8 cellular contexts compared by ENCODE assay signal in genomic region chr19:52897149-52897935, GRCh38. TPM values are rescaled to one million over a fixed set of nuclear protein-coding genes. Genes with fewer than 3 reads are reported as not detected.
DNase-seq lines count a peak whose midpoint lies in the region; ATAC-seq, FAIRE-seq and TF ChIP-seq lines count a peak whose summit lies in the region.

Gene ZNF320, minus strand, starts transcription at chr19:52897635. Its CDS starts 7,380 bp downstream, at chr19:52890255.

- no peaks in the 10 kb centered on the region for H4K20me1 ChIP-seq in endothelial cell of umbilical vein (replicated peaks; ENCODE audit: control insufficient read depth, extremely low read depth, insufficient read depth, low read length)

- H3K4me2 ChIP-seq in endothelial cell of umbilical vein (ENCODE audit: insufficient read depth, low read length) = peak within 1 kb of the TSS; percentile 89

- H3K9me1 ChIP-seq in endothelial cell of umbilical vein (replicated peaks; ENCODE audit: control insufficient read depth, extremely low read depth, insufficient read depth, low read length) = no peaks in the 10 kb centered on the region

- POLR2A ChIA-PET in endothelial cell of umbilical vein (lab: Charles Lee) = no interaction called here

- peaks cover 0 to 2% of the 10 kb centered on the region in 2 experiments for H3K36me3 ChIP-seq in endothelial cell of umbilical vein (ENCODE audit: control insufficient read depth in 2 of 2, extremely low read depth in 1 of 2, insufficient read depth in 2 of 2, low read length in 2 of 2)
- H3K36me3 ChIP-seq in mucosa of descending colon (ENCODE audit: low read depth) = no peaks in the 10 kb centered on the region

- peak; percentile 69 for TF ChIP-seq POLR2A in endothelial cell of umbilical vein (IDR thresholded peaks at IDR 0.05; ENCODE audit: low read depth, low read length)

- ATAC-seq in GM19025 (IDR thresholded peaks at IDR 0.05; ENCODE audit: low read depth, unreplicated experiment) (peak; percentile 98), HG03354 (IDR thresholded peaks at IDR 0.05; ENCODE audit: poor library complexity, severe bottlenecking, unreplicated experiment) (peak; percentile 99), mucosa of descending colon (peak; percentile 99)

- H3K27me3 ChIP-seq in endothelial cell of umbilical vein (ENCODE audit: control insufficient read depth in 2 of 2, insufficient read depth in 2 of 2, low read length in 2 of 2) = no peaks in the 10 kb centered on the region

- peak within 1 kb of the TSS; percentile 96 for H3K9ac ChIP-seq in endothelial cell of umbilical vein (replicated peaks; ENCODE audit: extremely low read depth, insufficient read depth, low read length)

- H3K4me3 ChIP-seq in AG10803 (ENCODE audit: low read length) = peak within 1 kb of the TSS; percentile 92
- peak within 1 kb of the TSS; percentile 83 to 99 (median 97) for H3K4me3 ChIP-seq in endothelial cell of umbilical vein (replicated peaks in 1 of 3; ENCODE audit: insufficient read depth in 1 of 3, low read depth in 1 of 3, low read length in 3 of 3)
- peak within 1 kb of the TSS; percentile 74 for H3K4me3 ChIP-seq in mucosa of descending colon

- peak within 1 kb of the TSS; percentile 89 for H3K27ac ChIP-seq in endothelial cell of umbilical vein (ENCODE audit: insufficient read depth, low read depth, low read length)

- H3K9me3 ChIP-seq in endothelial cell of umbilical vein (replicated peaks; ENCODE audit: control insufficient read depth, insufficient read depth, low read length) (no peaks in the 10 kb centered on the region), mucosa of descending colon (no peaks in the 10 kb centered on the region)

- H3K4me1 ChIP-seq in endothelial cell of umbilical vein (ENCODE audit: control insufficient read depth, extremely low read depth, insufficient read depth, low read length) (peaks cover 6% of the 10 kb centered on the region), mucosa of descending colon (ENCODE audit: low read depth) (peaks cover 6% of the 10 kb centered on the region)

- peak; percentile 89 for DNase-seq in AG10803 (ENCODE audit: low read depth)
- DNase-seq in NCI-H774 (lab: John Stamatoyannopoulos, UW) = peak; percentile 88
- DNase-seq in activated CD8-positive, alpha-beta memory T cell treated with anti-CD3 and anti-CD28 coated beads, Interleukin-2, amount 50 U/mL, for 24 hours (ENCODE audit: extremely low read depth) = peak; percentile 75
- peak; percentile 96 for DNase-seq in endothelial cell of umbilical vein (ENCODE audit: low read depth, low spot score)
- peak; percentile 97 to 99 (median 97) for DNase-seq in mucosa of descending colon
- peak; percentile 81 to 83 for DNase-seq in stimulated activated CD8-positive, alpha-beta memory T cell treated with anti-CD3 and anti-CD28 coated beads, Interleukin-4, amount 100 ng/mL, for 1 hour (ENCODE audit: low read depth in 2 of 2, low spot score in 1 of 2)

- TF ChIP-seq CTCF in AG10803 (conservative IDR thresholded peaks at IDR 0.05; ENCODE audit: low read length) = no peak
- TF ChIP-seq CTCF in endothelial cell of umbilical vein (IDR thresholded peaks at IDR 0.05; ENCODE audit: extremely low read depth in 1 of 2, insufficient read depth in 1 of 2, low read depth in 1 of 2, low read length in 2 of 2) = no peak
- TF ChIP-seq CTCF in mucosa of descending colon (IDR thresholded peaks at IDR 0.05) = no peak

- peak within 1 kb of the TSS; percentile 99 for H2AFZ ChIP-seq in endothelial cell of umbilical vein (ENCODE audit: low read depth, low read length)

- dilution Hi-C loops in endothelial cell of umbilical vein (cut with MboI; ENCODE audit: extremely low pct_ligation_motif_present, low sequenced_read_pairs) = no loop called here

- CTCF ChIA-PET in endothelial cell of umbilical vein (lab: Charles Lee) = no interaction called here

- peaks cover 4% of the 10 kb centered on the region for H3K79me2 ChIP-seq in endothelial cell of umbilical vein (ENCODE audit: control insufficient read depth, insufficient read depth, low read length)

- intact Hi-C loops in endothelial cell of umbilical vein (cut with micrococcal nuclease) = loop anchor here (1.0 to 5.0 kb wide), 5 partner anchors 26 to 205 kb away; partner anchors contain the start of genes ZNF160, ZNF611, ZNF816 and ZNF888
- intact Hi-C loops in mucosa of descending colon (cut with DNase I, micrococcal nuclease) = no loop called here

- peak; percentile 97 for FAIRE-seq in endothelial cell of umbilical vein (lab: Jason Lieb, UNC)

- BruUV-seq in endothelial cell of umbilical vein (replicated peaks; lab: Mats Ljungman, UMichigan) = TSS peak; percentile 64

TF ChIP-seq in endothelial cell of umbilical vein, 7 proteins besides CTCF, POLR2A, EP300 and RAD21:
- peak; percentile 50 for TF ChIP-seq MYC (IDR thresholded peaks at IDR 0.05; ENCODE audit: low read depth, low read length)
- peak; percentile 70 for TF ChIP-seq POLR2AphosphoS5 (IDR thresholded peaks at IDR 0.05; ENCODE audit: insufficient read depth, low read depth, low read length)
- no peak for TF ChIP-seq EZH2 (IDR thresholded peaks at IDR 0.05; ENCODE audit: borderline replicate concordance, low read depth, low read length, severe bottlenecking)
TF ChIP-seq in endothelial cell of umbilical vein: peak in this region for 2.

RNA-seq across cellular contexts. Expression of gene ZNF320, which starts in this region (rescaled TPM):
- total RNA-seq in endothelial cell of umbilical vein = 10.9 and 11.1 TPM in 2 replicates
- polyA plus RNA-seq in endothelial cell of umbilical vein = 7.5 and 7.6 TPM in 2 replicates
- polyA plus RNA-seq in endothelial cell of umbilical vein (2011; cell fraction: cytosol; rRNA removed) = 3.8 and 4.4 TPM in 2 replicates
- 8.1 and 11.6 TPM in 2 replicates for polyA plus RNA-seq in endothelial cell of umbilical vein (2011; cell fraction: nucleus; rRNA removed)
- 3.1 and 3.7 TPM in 2 replicates for polyA plus RNA-seq in endothelial cell of umbilical vein (2012)
- 8.3 and 13.1 TPM in 2 replicates for polyA minus RNA-seq in endothelial cell of umbilical vein
- polyA minus RNA-seq in endothelial cell of umbilical vein (2011; cell fraction: cytosol; rRNA and poly(A)+ RNA removed) = 3.5 TPM
- polyA minus RNA-seq in endothelial cell of umbilical vein (2011; cell fraction: nucleus; rRNA and poly(A)+ RNA removed) = 2.5 and 4.4 TPM in 2 replicates
- total RNA-seq in mucosa of descending colon = 10 to 100 TPM in 2 of 3 donors, 1 to 10 TPM in 1; 9.7 to 31.9 (median 16.8) TPM

Comparison
In these comparisons a context has a peak if more than half of its experiments do, and no peak if none do; other contexts are left out.
1. Peak in every context shown above with its lines: DNase-seq, ATAC-seq, H3K4me3 ChIP-seq and H3K27ac ChIP-seq.